In genomic region chr1:26295194-26296138, GRCh38 we compare ENCODE assay signal across 13 cellular contexts. TPM values are rescaled to one million over a fixed set of nuclear protein-coding genes. Genes with fewer than 3 reads are reported as not detected.
"Had no signal": no experiment of that assay in that cellular context is flagged by ENCODE, and none has a peak within 500 bp of the region (broad histone marks: within the 10 kb centered on the region; RNA-seq: fewer than 3 reads in every experiment).

No MANE protein-coding gene starts in this region.

- DNase-seq: activated CD4-positive, alpha-beta T cell treated with anti-CD3 and anti-CD28 coated beads for 4 hours; activated effector memory CD4-positive, alpha-beta T cell treated with Interleukin-2 at 50 U/mL for 16 hours; activated T-cell treated with anti-CD3 and anti-CD28 coated beads for 4 hours; central memory CD4-positive, alpha-beta T cell; endodermal cell; small intestine; tibial artery; uterus; WERI-Rb-1 had no signal

- H3K27me3 ChIP-seq: hepatocyte, neural progenitor cell, right atrium auricular region, uterus had no signal

- H3K36me3 ChIP-seq: neural progenitor cell, right atrium auricular region, uterus, WERI-Rb-1 had no signal

- H3K4me1 ChIP-seq: tibial artery, uterus had no signal

- H3K4me3 ChIP-seq: hepatocyte, neural progenitor cell, right atrium auricular region, tibial artery, uterus had no signal

- H3K27ac ChIP-seq: hepatocyte, neural progenitor cell, right atrium auricular region, tibial artery, uterus, WERI-Rb-1 had no signal

- H3K4me3 Mint-ChIP-seq: endodermal cell had no signal

- H3K9me3 Mint-ChIP-seq: endodermal cell, neural progenitor cell had no signal

- H3K9me3 ChIP-seq: right atrium auricular region, tibial artery, uterus had no signal

- H3K27ac Mint-ChIP-seq: endodermal cell had no signal

RNA-seq across cellular contexts. Expression of gene CD52, which starts 22.3 kb away (rescaled TPM):
- total RNA-seq: kidney epithelial cell had no signal

RNA-seq across cellular contexts. Expression of gene CRYBG2, which starts 58.5 kb away (rescaled TPM):
- total RNA-seq: right atrium auricular region had no signal
